8 cellular contexts compared by ENCODE assay signal in genomic region chr10:8060010-8060703, GRCh38. TPM values are rescaled to one million over a fixed set of nuclear protein-coding genes. Genes with fewer than 3 reads are reported as not detected.
DNase-seq lines count a peak whose midpoint lies in the region; ATAC-seq lines count a peak whose summit lies in the region.

No MANE protein-coding gene starts in this region.

- H3K4me1 ChIP-seq in mononuclear cell (ENCODE audit: insufficient read depth, low read length): peaks cover 63% of the 10 kb centered on the region

- no peaks in the 10 kb centered on the region for H3K9me3 ChIP-seq in mononuclear cell (ENCODE audit: low read depth, low read length)

- H3K27me3 Mint-ChIP-seq in activated T-cell treated with anti-CD3 and anti-CD28 coated beads, Interleukin-2, amount 50 U/mL, for 24 hours: no peaks in the 10 kb centered on the region

- H3K27ac Mint-ChIP-seq in activated T-cell treated with anti-CD3 and anti-CD28 coated beads, Interleukin-2, amount 50 U/mL, for 24 hours: peak overlapping the region; percentile 93

- DNase-seq in AG20443 (ENCODE audit: low spot score) (peak; percentile 45), NCI-H1417 treated with DMSO at 0.1 percent for 48 hours (lab: John Stamatoyannopoulos, UW) (no peak), caudate nucleus (lab: John Stamatoyannopoulos, UW) (no peak), DMS53 (lab: John Stamatoyannopoulos, UW) (no peak)
- peak; percentile 69 for DNase-seq in activated T-cell treated with anti-CD3 and anti-CD28 coated beads, Interleukin-2, amount 50 U/mL, for 24 hours

- H3K36me3 Mint-ChIP-seq in activated T-cell treated with anti-CD3 and anti-CD28 coated beads, Interleukin-2, amount 50 U/mL, for 24 hours (ENCODE audit: low read depth): peaks cover 96% of the 10 kb centered on the region

- H3K4me3 ChIP-seq in mononuclear cell (ENCODE audit: low read length): peak overlapping the region; percentile 29

- no peaks in the 10 kb centered on the region for H3K9me3 Mint-ChIP-seq in activated T-cell treated with anti-CD3 and anti-CD28 coated beads, Interleukin-2, amount 50 U/mL, for 24 hours

- peak overlapping the region; percentile 89 for H3K4me3 Mint-ChIP-seq in activated T-cell treated with anti-CD3 and anti-CD28 coated beads, Interleukin-2, amount 50 U/mL, for 24 hours

- H3K27ac ChIP-seq in caudate nucleus (ENCODE audit: low read depth, low read length): no peak overlapping the region

- ATAC-seq in GM19452 (IDR thresholded peaks at IDR 0.05; ENCODE audit: unreplicated experiment) (peak; percentile 40), HG03460 (IDR thresholded peaks at IDR 0.05; ENCODE audit: unreplicated experiment) (peak; percentile 40)

- H3K4me1 Mint-ChIP-seq in activated T-cell treated with anti-CD3 and anti-CD28 coated beads, Interleukin-2, amount 50 U/mL, for 24 hours (ENCODE audit: low read depth): peaks cover 85% of the 10 kb centered on the region

- peaks cover 45% of the 10 kb centered on the region for H3K27me3 ChIP-seq in mononuclear cell (ENCODE audit: insufficient read depth, low read length)

RNA-seq across cellular contexts. Expression of gene GATA3, which starts 5.7 kb away (rescaled TPM):
- 7.3 TPM for total RNA-seq in mononuclear cell

Comparison
In these comparisons a context has a peak if more than half of its experiments do, and no peak if none do; other contexts are left out.
1. DNase-seq: peak in AG20443 (single experiment) and activated T-cell treated with anti-CD3 and anti-CD28 coated beads, Interleukin-2, amount 50 U/mL, for 24 hours (single experiment); none in NCI-H1417 treated with DMSO at 0.1 percent for 48 hours (single experiment), caudate nucleus (0 of 61) and DMS53 (single experiment).